In genomic region chr10:127896590-127896989, GRCh38 we compare ENCODE assay signal across 1 cellular context.
TF ChIP-seq lines count a peak whose summit lies in the region.

No MANE protein-coding gene starts in this region.

TF ChIP-seq in HepG2, 621 proteins besides CTCF, POLR2A, EP300 and RAD21:
- TF ChIP-seq HOXA5 (CRISPR knock-in tag; IDR thresholded peaks at IDR 0.05) (no peak), KLF13 (CRISPR knock-in tag; IDR thresholded peaks at IDR 0.05) (no peak), ZNF468 (CRISPR knock-in tag; IDR thresholded peaks at IDR 0.05) (no peak), CHD4 (IDR thresholded peaks at IDR 0.05; ENCODE audit: borderline replicate concordance, low read length) (no peak), MAFK (conservative IDR thresholded peaks at IDR 0.05 in 1 of 2, IDR thresholded peaks at IDR 0.05 in 1 of 2; ENCODE audit: low read length in 2 of 2) (peak in 1 of 2 experiments; percentile 66; a peak in 2 of 4 replicates), ZBTB4 (CRISPR knock-in tag; IDR thresholded peaks at IDR 0.05; ENCODE audit: borderline replicate concordance) (no peak), MAFF (IDR thresholded peaks at IDR 0.05; ENCODE audit: low read depth, low read length) (peak; percentile 55; the same call in 1 of the 2 replicates)
